8 cellular contexts compared by ENCODE assay signal in genomic region chr15:73052679-73053397, GRCh38. TPM values are rescaled to one million over a fixed set of nuclear protein-coding genes. Genes with fewer than 3 reads are reported as not detected.
DNase-seq lines count a peak whose midpoint lies in the region; ATAC-seq and TF ChIP-seq lines count a peak whose summit lies in the region.

No MANE protein-coding gene starts in this region.

- no peaks in the 10 kb centered on the region for H3K9me3 Mint-ChIP-seq in brain

- H3K4me1 ChIP-seq in Loucy (ENCODE audit: insufficient read depth, low read length, poor library complexity, severe bottlenecking), result peaks cover 7% of the 10 kb centered on the region
- peaks cover 3% of the 10 kb centered on the region for H3K4me1 ChIP-seq in iPS-15b (ENCODE audit: control insufficient read depth, insufficient read depth, low read length)

- H2AFZ ChIP-seq in Loucy (ENCODE audit: low read length), result peak overlapping the region; percentile 64

- no peaks in the 10 kb centered on the region for H3K9me3 ChIP-seq in Loucy (ENCODE audit: insufficient read depth, low read depth, low read length)
- no peaks in the 10 kb centered on the region for H3K9me3 ChIP-seq in iPS-15b (ENCODE audit: control insufficient read depth, insufficient read depth, low read length)

- H3K9me2 ChIP-seq in Loucy (replicated peaks; ENCODE audit: low read depth, low read length), result no peaks in the 10 kb centered on the region

- no peaks in the 10 kb centered on the region for H3K79me2 ChIP-seq in Loucy (ENCODE audit: insufficient read depth, low read length)

- H4K20me1 ChIP-seq in Loucy (ENCODE audit: insufficient read depth, low read length, poor library complexity, severe bottlenecking), result no peaks in the 10 kb centered on the region

- intact Hi-C loops in sciatic nerve (cut with DNase I), result no loop called here
- intact Hi-C loops in posterior vena cava (cut with DNase I), result loop anchor here in 1 of 2 donors (10.0 kb wide), 1 partner anchor 248 kb away; no protein-coding TSS in a partner anchor

- peak; percentile 31 for ATAC-seq in GM19467 (IDR thresholded peaks at IDR 0.05; ENCODE audit: unreplicated experiment)
- peak; percentile 63 for ATAC-seq in sciatic nerve

- H3K4me3 ChIP-seq in Loucy (ENCODE audit: low read length, poor library complexity, severe bottlenecking) (peak overlapping the region; percentile 72), iPS-15b (ENCODE audit: low read depth, low read length) (peak overlapping the region; percentile 86)

- no peak overlapping the region for H3K4me3 Mint-ChIP-seq in brain

- DNase-seq in T follicular helper cell (ENCODE audit: low read depth) (peak; percentile 6), sciatic nerve (ENCODE audit: low spot score) (peak; percentile 75), posterior vena cava (ENCODE audit: low spot score) (no peak)

- H3K4me1 Mint-ChIP-seq in brain, result peaks cover 28% of the 10 kb centered on the region

- peak overlapping the region; percentile 94 to 98 (median 97) for H3K27ac Mint-ChIP-seq in brain

- no peak overlapping the region for H3K9ac ChIP-seq in Loucy (ENCODE audit: low read depth, low read length, poor library complexity, severe bottlenecking)
- H3K9ac ChIP-seq in iPS-15b (ENCODE audit: low read depth, low read length), result peak overlapping the region; percentile 66

- peaks cover 5% of the 10 kb centered on the region for H3K27me3 Mint-ChIP-seq in brain

- H3K36me3 Mint-ChIP-seq in brain, result peaks cover 1% of the 10 kb centered on the region

- H3K4me2 ChIP-seq in Loucy (ENCODE audit: low read depth, low read length, poor library complexity, severe bottlenecking), result peak overlapping the region; percentile 60

- H3K27ac ChIP-seq in C4-2B, result peak overlapping the region; percentile 91

- H3K27me3 ChIP-seq in Loucy (ENCODE audit: insufficient read depth, low read length, poor library complexity, severe bottlenecking) (peaks cover 44% of the 10 kb centered on the region), iPS-15b (ENCODE audit: control insufficient read depth, insufficient read depth, low read length) (peaks cover 9% of the 10 kb centered on the region)

- H3K36me3 ChIP-seq in Loucy (ENCODE audit: insufficient read depth, low read length) (no peaks in the 10 kb centered on the region), iPS-15b (ENCODE audit: control insufficient read depth, insufficient read depth, low read length) (no peaks in the 10 kb centered on the region)

- no peaks in the 10 kb centered on the region for H3F3A ChIP-seq in Loucy (ENCODE audit: low read depth)

- TF ChIP-seq CTCF in C4-2B (conservative IDR thresholded peaks at IDR 0.05) (peak; percentile 58), Loucy (conservative IDR thresholded peaks at IDR 0.05; ENCODE audit: low read length) (peak; percentile 42), brain (conservative IDR thresholded peaks at IDR 0.05) (peak; percentile 60 to 62)

RNA-seq across cellular contexts. Expression of gene NEO1, which starts 0.6 kb away (rescaled TPM):
- 64.2 TPM for polyA plus RNA-seq in brain (ENCODE audit: insufficient read depth, low read depth, low replicate concordance)
- total RNA-seq in sciatic nerve, result 56.1 TPM
- total RNA-seq in posterior vena cava, result 10 to 100 TPM; 24.5 to 28.7 TPM
